In genomic region chr6:117706504-117706903, GRCh38 we compare ENCODE assay signal across 16 cellular contexts. TPM values are rescaled to one million over a fixed set of nuclear protein-coding genes. Genes with fewer than 3 reads are reported as not detected.
DNase-seq lines count a peak whose midpoint lies in the region; ATAC-seq and TF ChIP-seq lines count a peak whose summit lies in the region.
"Had no signal": no experiment of that assay in that cellular context is flagged by ENCODE, and none has a peak within 500 bp of the region (broad histone marks: within the 10 kb centered on the region; RNA-seq: fewer than 3 reads in every experiment).

No MANE protein-coding gene starts in this region.

- peaks cover 27% of the 10 kb centered on the region for H3K36me3 Mint-ChIP-seq in activated T-cell treated with anti-CD3 and anti-CD28 coated beads, Interleukin-2, amount 50 U/mL, for 24 hours (ENCODE audit: low read depth)
- H3K36me3 Mint-ChIP-seq in activated naive CD8-positive, alpha-beta T cell treated with anti-CD3 and anti-CD28 coated beads for 36 hours: peaks cover 19% of the 10 kb centered on the region
- peaks cover 20% of the 10 kb centered on the region for H3K36me3 Mint-ChIP-seq in activated CD4-positive, alpha-beta memory T cell treated with anti-CD3 and anti-CD28 coated beads for 36 hours

- peaks cover 4% of the 10 kb centered on the region; the same call in 1 of the 2 replicates for H4K20me1 ChIP-seq in PC-3 (ENCODE audit: low read length)

- H3K4me3 Mint-ChIP-seq in activated T-cell treated with anti-CD3 and anti-CD28 coated beads, Interleukin-2, amount 50 U/mL, for 24 hours: no peak overlapping the region
- no peak overlapping the region for H3K4me3 Mint-ChIP-seq in activated naive CD8-positive, alpha-beta T cell treated with anti-CD3 and anti-CD28 coated beads for 36 hours
- no peak overlapping the region for H3K4me3 Mint-ChIP-seq in activated CD4-positive, alpha-beta memory T cell treated with anti-CD3 and anti-CD28 coated beads for 36 hours
- H3K4me3 Mint-ChIP-seq: CD4-positive, alpha-beta T cell had no signal

- peaks cover 1% of the 10 kb centered on the region for H3K4me1 Mint-ChIP-seq in activated T-cell treated with anti-CD3 and anti-CD28 coated beads, Interleukin-2, amount 50 U/mL, for 24 hours (ENCODE audit: low read depth)
- H3K4me1 Mint-ChIP-seq in activated naive CD8-positive, alpha-beta T cell treated with anti-CD3 and anti-CD28 coated beads for 36 hours: no peaks in the 10 kb centered on the region
- H3K4me1 Mint-ChIP-seq in activated CD4-positive, alpha-beta memory T cell treated with anti-CD3 and anti-CD28 coated beads for 36 hours (ENCODE audit: low read depth): no peaks in the 10 kb centered on the region

- no peak for DNase-seq in activated T-cell treated with anti-CD3 and anti-CD28 coated beads, Interleukin-2, amount 50 U/mL, for 24 hours
- no peak for DNase-seq in activated T-cell treated with anti-CD3 and anti-CD28 coated beads, Interleukin-2, amount 50 U/mL, for 1 hour
- DNase-seq in OCI-M1 (lab: John Stamatoyannopoulos, UW) (peak; percentile 81), H4 (ENCODE audit: low spot score) (no peak), PC-3 (no peak)
- DNase-seq in activated naive CD8-positive, alpha-beta T cell treated with anti-CD3 and anti-CD28 coated beads for 36 hours: no peak
- DNase-seq in activated CD4-positive, alpha-beta memory T cell treated with anti-CD3 and anti-CD28 coated beads for 36 hours: no peak
- DNase-seq: CD4-positive, alpha-beta T cell; DND-41; GDM1; Kasumi-1; NCI-H146; NCI-H2081 treated with DMSO at 0.1 percent for 48 hours; NCI-H524 had no signal

- no peaks in the 10 kb centered on the region for H3K27me3 ChIP-seq in PC-3 (ENCODE audit: low read length)

- H3K9ac ChIP-seq in PC-3 (ENCODE audit: low read length): no peak overlapping the region

- no peak overlapping the region for H3K4me3 ChIP-seq in PC-3 (ENCODE audit: low read length)
- H3K4me3 ChIP-seq: A549 had no signal

- TF ChIP-seq CTCF in PC-3 (conservative IDR thresholded peaks at IDR 0.05; ENCODE audit: low read depth, low read length): no peak

- H3K9me3 Mint-ChIP-seq in activated T-cell treated with anti-CD3 and anti-CD28 coated beads, Interleukin-2, amount 50 U/mL, for 24 hours: no peaks in the 10 kb centered on the region
- no peaks in the 10 kb centered on the region for H3K9me3 Mint-ChIP-seq in activated naive CD8-positive, alpha-beta T cell treated with anti-CD3 and anti-CD28 coated beads for 36 hours
- no peaks in the 10 kb centered on the region for H3K9me3 Mint-ChIP-seq in activated CD4-positive, alpha-beta memory T cell treated with anti-CD3 and anti-CD28 coated beads for 36 hours
- H3K9me3 Mint-ChIP-seq: CD4-positive, alpha-beta T cell had no signal

- no peaks in the 10 kb centered on the region for H3K9me3 ChIP-seq in PC-3 (ENCODE audit: low read length)
- H3K9me3 ChIP-seq: A549 had no signal

- peak overlapping the region; percentile 38 for H3K27ac Mint-ChIP-seq in activated T-cell treated with anti-CD3 and anti-CD28 coated beads, Interleukin-2, amount 50 U/mL, for 24 hours
- peak overlapping the region; percentile 43 for H3K27ac Mint-ChIP-seq in activated naive CD8-positive, alpha-beta T cell treated with anti-CD3 and anti-CD28 coated beads for 36 hours
- no peak overlapping the region for H3K27ac Mint-ChIP-seq in activated CD4-positive, alpha-beta memory T cell treated with anti-CD3 and anti-CD28 coated beads for 36 hours
- H3K27ac Mint-ChIP-seq: CD4-positive, alpha-beta T cell had no signal

- CTCF ChIA-PET in activated CD4-positive, alpha-beta memory T cell treated with anti-CD3 and anti-CD28 coated beads for 36 hours (lab: Charles Lee): interaction anchor here (0.8 kb wide), 1 partner anchor 102 kb away, joined by 3 read pairs; no protein-coding TSS in a partner anchor
- CTCF ChIA-PET in PC-3 (lab: Charles Lee): no interaction called here

- H3F3A ChIP-seq in PC-3 (ENCODE audit: low read length, unreplicated experiment): no peaks in the 10 kb centered on the region

- no peaks in the 10 kb centered on the region for H3K27me3 Mint-ChIP-seq in activated T-cell treated with anti-CD3 and anti-CD28 coated beads, Interleukin-2, amount 50 U/mL, for 24 hours
- no peaks in the 10 kb centered on the region for H3K27me3 Mint-ChIP-seq in activated naive CD8-positive, alpha-beta T cell treated with anti-CD3 and anti-CD28 coated beads for 36 hours
- no peaks in the 10 kb centered on the region for H3K27me3 Mint-ChIP-seq in activated CD4-positive, alpha-beta memory T cell treated with anti-CD3 and anti-CD28 coated beads for 36 hours
- H3K27me3 Mint-ChIP-seq: CD4-positive, alpha-beta T cell had no signal

- no peaks in the 10 kb centered on the region for H3K4me1 ChIP-seq in PC-3 (ENCODE audit: insufficient read depth, low read length)
- H3K4me1 ChIP-seq: A549 had no signal

- H3K4me2 ChIP-seq in PC-3 (ENCODE audit: low read length): no peak overlapping the region
- H3K4me2 ChIP-seq: A549 had no signal

- no peak overlapping the region for H3K27ac ChIP-seq in PC-3 (ENCODE audit: low read length)
- H3K27ac ChIP-seq: A549 had no signal

- BruUV-seq in PC-3 (replicated peaks; lab: Mats Ljungman, UMichigan): no TSS peak

- peaks cover 21% of the 10 kb centered on the region for H3K36me3 ChIP-seq in PC-3 (ENCODE audit: low read depth, low read length)

- H3K9me2 ChIP-seq in PC-3 (replicated peaks; ENCODE audit: low read length): no peaks in the 10 kb centered on the region

- no peak for ATAC-seq in GM18907 (IDR thresholded peaks at IDR 0.05; ENCODE audit: unreplicated experiment)
- ATAC-seq in PC-3: no peak
- ATAC-seq: A549 had no signal

- POLR2A ChIA-PET in activated CD4-positive, alpha-beta memory T cell treated with anti-CD3 and anti-CD28 coated beads for 36 hours (lab: Charles Lee): no interaction called here
- POLR2A ChIA-PET in PC-3 (lab: Charles Lee; ENCODE audit: unreplicated experiment): no interaction called here

- H2AFZ ChIP-seq in PC-3 (ENCODE audit: low read length): no peak overlapping the region

- intact Hi-C loops in activated CD4-positive, alpha-beta memory T cell treated with anti-CD3 and anti-CD28 coated beads for 36 hours (cut with micrococcal nuclease): no loop called here
- intact Hi-C loops in PC-3 (cut with micrococcal nuclease): no loop called here

- no peaks in the 10 kb centered on the region for H3K79me2 ChIP-seq in PC-3 (ENCODE audit: low read length)

RNA-seq across cellular contexts. Expression of gene NUS1, which starts 31.2 kb away (rescaled TPM):
- total RNA-seq in activated naive CD8-positive, alpha-beta T cell treated with anti-CD3 and anti-CD28 coated beads for 36 hours: 10 to 100 TPM; 63.7 to 64.1 TPM
- 11.7 and 12.2 TPM in 2 replicates for total RNA-seq in H4 (2014; rRNA removed; shearing (Covaris generic))
- 10 to 100 TPM; 33.6 to 33.9 TPM for total RNA-seq in activated CD4-positive, alpha-beta memory T cell treated with anti-CD3 and anti-CD28 coated beads for 36 hours
- 12.7 and 18.0 TPM in 2 replicates for total RNA-seq in PC-3 (2014; rRNA removed)
